In genomic region chr16:70711211-70711978, GRCh38 we compare ENCODE assay signal across 21 cellular contexts. TPM values are rescaled to one million over a fixed set of nuclear protein-coding genes. Genes with fewer than 3 reads are reported as not detected.
DNase-seq lines count a peak whose midpoint lies in the region; ATAC-seq, FAIRE-seq and TF ChIP-seq lines count a peak whose summit lies in the region.
"Had no signal": no experiment of that assay in that cellular context is flagged by ENCODE, and none has a peak within 500 bp of the region (broad histone marks: within the 10 kb centered on the region; RNA-seq: fewer than 3 reads in every experiment).

No MANE protein-coding gene starts in this region.

- H3K4me3 ChIP-seq in neuronal stem cell (ENCODE audit: low read length in 2 of 2) = no peak overlapping the region
- H3K4me3 ChIP-seq: heart left ventricle had no signal

- H2BK120ac ChIP-seq in neuronal stem cell (ENCODE audit: low read depth, low read length) = peak overlapping the region; percentile 54

- TF ChIP-seq POLR2A in erythroblast (IDR thresholded peaks at IDR 0.05; ENCODE audit: low read length) = no peak

- no peaks in the 10 kb centered on the region for H3K36me3 Mint-ChIP-seq in activated naive CD4-positive, alpha-beta T cell treated with anti-CD3 and anti-CD28 coated beads, Interleukin-2, amount 50 U/mL, for 72 hours
- no peaks in the 10 kb centered on the region for H3K36me3 Mint-ChIP-seq in glutamatergic neuron (ENCODE audit: unreplicated experiment)

- peak overlapping the region; percentile 49 for H2AK5ac ChIP-seq in neuronal stem cell (ENCODE audit: low read depth, low read length)

- no peaks in the 10 kb centered on the region for H3K9me3 ChIP-seq in neuronal stem cell (replicated peaks in 1 of 2; ENCODE audit: control insufficient read depth in 2 of 2, insufficient read depth in 1 of 2, low read depth in 1 of 2, low read length in 2 of 2)
- H3K9me3 ChIP-seq: heart left ventricle had no signal

- H3K79me1 ChIP-seq in neuronal stem cell (ENCODE audit: low read depth, low read length) = peaks cover 2% of the 10 kb centered on the region

- H3K27ac Mint-ChIP-seq in activated naive CD4-positive, alpha-beta T cell treated with anti-CD3 and anti-CD28 coated beads, Interleukin-2, amount 50 U/mL, for 72 hours = peak overlapping the region; percentile 50
- H3K27ac Mint-ChIP-seq in glutamatergic neuron (ENCODE audit: unreplicated experiment) = no peak overlapping the region
- H3K27ac Mint-ChIP-seq: activated CD4-positive, alpha-beta memory T cell treated with anti-CD3 and anti-CD28 coated beads, Interleukin-2, amount 10 ng/mL, durations not matched to agents 7 days and 5 days; activated naive CD8-positive, alpha-beta T cell treated with anti-CD3 and anti-CD28 coated beads, Interleukin-2, amount 50 U/mL, for 24 hours; CD4-positive, alpha-beta T cell had no signal

- no peak for ATAC-seq in activated naive CD4-positive, alpha-beta T cell treated with anti-CD3 and anti-CD28 coated beads, Interleukin-2, amount 50 U/mL, for 72 hours
- ATAC-seq: activated naive CD8-positive, alpha-beta T cell treated with anti-CD3 and anti-CD28 coated beads, Interleukin-2, amount 50 U/mL, for 24 hours; heart left ventricle had no signal

- no peak overlapping the region for H3K27ac ChIP-seq in neuronal stem cell (replicated peaks; ENCODE audit: low read length)

- no peak overlapping the region for H3K4ac ChIP-seq in neuronal stem cell (ENCODE audit: low read length)

- peak overlapping the region; percentile 74 for H3K18ac ChIP-seq in neuronal stem cell (ENCODE audit: low read length)

- peak overlapping the region; percentile 12 for H3K4me3 Mint-ChIP-seq in glutamatergic neuron (ENCODE audit: unreplicated experiment)
- H3K4me3 Mint-ChIP-seq: activated CD4-positive, alpha-beta memory T cell treated with anti-CD3 and anti-CD28 coated beads, Interleukin-2, amount 10 ng/mL, durations not matched to agents 7 days and 5 days; activated naive CD8-positive, alpha-beta T cell treated with anti-CD3 and anti-CD28 coated beads, Interleukin-2, amount 50 U/mL, for 24 hours; CD4-positive, alpha-beta T cell had no signal

- no peak for FAIRE-seq in urothelium cell line (lab: Jason Lieb, UNC)
- FAIRE-seq: GM18507, HTR-8/SVneo, islet of Langerhans had no signal

- DNase-seq in activated naive CD4-positive, alpha-beta T cell treated with anti-CD3 and anti-CD28 coated beads, Interleukin-2, amount 50 U/mL, for 72 hours (ENCODE audit: low spot score in 2 of 2) = no peak
- no peak for DNase-seq in activated naive CD4-positive, alpha-beta T cell treated with Interleukin-2 at 50 U/mL for 16 hours
- DNase-seq in glutamatergic neuron (no peak), neuronal stem cell (ENCODE audit: low spot score) (no peak), urothelium cell line (ENCODE audit: low spot score) (no peak), erythroblast (lab: John Stamatoyannopoulos, UW) (no peak), SKM-1 (lab: John Stamatoyannopoulos, UW; ENCODE audit: unreplicated experiment) (no peak), CD1c-positive myeloid dendritic cell (ENCODE audit: extremely low spot score) (no peak)
- DNase-seq: activated CD4-positive, alpha-beta memory T cell treated with anti-CD3 and anti-CD28 coated beads, Interleukin-2, amount 10 ng/mL, durations not matched to agents 7 days and 5 days; activated naive CD8-positive, alpha-beta T cell treated with anti-CD3 and anti-CD28 coated beads, Interleukin-2, amount 50 U/mL, for 24 hours; CD4-positive, alpha-beta T cell; DMS53; effector CD8-positive, alpha-beta T cell; heart left ventricle; NCI-H1436 treated with DMSO at 0.1 percent for 48 hours; NCI-H345; occipital lobe; stimulated activated CD4-positive, alpha-beta T cell treated with anti-CD3 and anti-CD28 coated beads, Interleukin-4, amount 100 ng/mL, for 24 hours had no signal

- H2BK5ac ChIP-seq in neuronal stem cell (ENCODE audit: low read length) = peak overlapping the region; percentile 55

- peak overlapping the region; percentile 12 for H3K9ac ChIP-seq in neuronal stem cell (ENCODE audit: low read depth, low read length, poor library complexity)

- H3K36me3 ChIP-seq in neuronal stem cell (replicated peaks in 1 of 2; ENCODE audit: control insufficient read depth in 2 of 2, insufficient read depth in 2 of 2, low read length in 2 of 2) = peaks cover 0 to 3% of the 10 kb centered on the region in 2 donors

- H3K27me3 Mint-ChIP-seq in glutamatergic neuron (ENCODE audit: unreplicated experiment) = peaks cover 4% of the 10 kb centered on the region
- H3K27me3 Mint-ChIP-seq: activated CD4-positive, alpha-beta memory T cell treated with anti-CD3 and anti-CD28 coated beads, Interleukin-2, amount 10 ng/mL, durations not matched to agents 7 days and 5 days; activated naive CD8-positive, alpha-beta T cell treated with anti-CD3 and anti-CD28 coated beads, Interleukin-2, amount 50 U/mL, for 24 hours; CD4-positive, alpha-beta T cell had no signal

- peak overlapping the region; percentile 50 for H3K23ac ChIP-seq in neuronal stem cell (ENCODE audit: low read depth, low read length, poor library complexity)

- H2BK15ac ChIP-seq in neuronal stem cell (ENCODE audit: low read length) = no peak overlapping the region

- no peaks in the 10 kb centered on the region for H3K27me3 ChIP-seq in neuronal stem cell (ENCODE audit: control insufficient read depth in 3 of 3, insufficient read depth in 3 of 3, low read depth in 1 of 3, low read length in 3 of 3)
- H3K27me3 ChIP-seq: heart left ventricle had no signal

- no peak overlapping the region for H2AFZ ChIP-seq in neuronal stem cell (ENCODE audit: low read length)

- TF ChIP-seq CTCF in glutamatergic neuron (IDR thresholded peaks at IDR 0.05; ENCODE audit: partially characterized antibody, unreplicated experiment) = no peak

- H4K8ac ChIP-seq in neuronal stem cell (ENCODE audit: low read depth, low read length) = peak overlapping the region; percentile 8

- no CpG with 5 or more reads among the region's 13 CpGs for WGBS in neuronal stem cell (ENCODE audit: extremely low coverage in 2 of 2, insufficient read length in 2 of 2, insufficient replicate concordance in 1 of 2), 2 donors

- H3K14ac ChIP-seq in neuronal stem cell (ENCODE audit: low read length) = peak overlapping the region; percentile 83

- H3K4me1 ChIP-seq in neuronal stem cell (ENCODE audit: control insufficient read depth in 2 of 2, insufficient read depth in 1 of 2, low read depth in 1 of 2, low read length in 2 of 2) = peaks cover 20 to 21% of the 10 kb centered on the region in 2 donors

- H3K4me1 Mint-ChIP-seq in glutamatergic neuron (ENCODE audit: low read depth, unreplicated experiment) = peaks cover 32% of the 10 kb centered on the region
- H3K4me1 Mint-ChIP-seq: activated CD4-positive, alpha-beta memory T cell treated with anti-CD3 and anti-CD28 coated beads, Interleukin-2, amount 10 ng/mL, durations not matched to agents 7 days and 5 days; activated naive CD8-positive, alpha-beta T cell treated with anti-CD3 and anti-CD28 coated beads, Interleukin-2, amount 50 U/mL, for 24 hours had no signal

- no peaks in the 10 kb centered on the region for H3K9me3 Mint-ChIP-seq in activated naive CD4-positive, alpha-beta T cell treated with anti-CD3 and anti-CD28 coated beads, Interleukin-2, amount 50 U/mL, for 72 hours
- H3K9me3 Mint-ChIP-seq in glutamatergic neuron (ENCODE audit: unreplicated experiment) = peaks cover 3% of the 10 kb centered on the region
- H3K9me3 Mint-ChIP-seq: activated CD4-positive, alpha-beta memory T cell treated with anti-CD3 and anti-CD28 coated beads, Interleukin-2, amount 10 ng/mL, durations not matched to agents 7 days and 5 days; activated naive CD8-positive, alpha-beta T cell treated with anti-CD3 and anti-CD28 coated beads, Interleukin-2, amount 50 U/mL, for 24 hours; CD4-positive, alpha-beta T cell had no signal

- no peak overlapping the region for H2BK12ac ChIP-seq in neuronal stem cell (ENCODE audit: low read length)

- no peak overlapping the region for H3K4me2 ChIP-seq in neuronal stem cell (ENCODE audit: insufficient read depth, low read length, poor library complexity, severe bottlenecking)

- H4K91ac ChIP-seq in neuronal stem cell (ENCODE audit: low read depth, low read length, poor library complexity) = no peak overlapping the region

RNA-seq across cellular contexts. Expression of gene MTSS2, which starts 25.5 kb away (rescaled TPM):
- total RNA-seq in activated naive CD4-positive, alpha-beta T cell treated with anti-CD3 and anti-CD28 coated beads, Interleukin-2, amount 50 U/mL, for 72 hours = 1 to 10 TPM in 1 of 2 donors, under 1 TPM in 1; 0.82 to 1.8 TPM
- total RNA-seq in glutamatergic neuron (ENCODE audit: unreplicated experiment) = 36.2 TPM
- polyA plus RNA-seq in neuronal stem cell (2013, experiment 1 of 2) = 45.9 TPM
- polyA plus RNA-seq in neuronal stem cell (2013, experiment 2 of 2) = 48.5 TPM

Comparison
In these comparisons a context has a peak if more than half of its experiments do, and no peak if none do; other contexts are left out.
1. RNA of gene MTSS2, which starts 25.5 kb away (total RNA-seq): 36.2 TPM in glutamatergic neuron (single experiment); 0.82 to 1.8 TPM in activated naive CD4-positive, alpha-beta T cell treated with anti-CD3 and anti-CD28 coated beads, Interleukin-2, amount 50 U/mL, for 72 hours; every median in the first group is over 10 times any median in the second.